In genomic region chr1:212430416-212430815, GRCh38 we compare ENCODE assay signal across 15 cellular contexts. TPM values are rescaled to one million over a fixed set of nuclear protein-coding genes. Genes with fewer than 3 reads are reported as not detected.
DNase-seq lines count a peak whose midpoint lies in the region; TF ChIP-seq lines count a peak whose summit lies in the region.
"Had no signal": no experiment of that assay in that cellular context is flagged by ENCODE, and none has a peak within 500 bp of the region (broad histone marks: within the 10 kb centered on the region; RNA-seq: fewer than 3 reads in every experiment).

No MANE protein-coding gene starts in this region.

- H3K36me3 ChIP-seq in hepatocyte (replicated peaks; ENCODE audit: insufficient read depth, low read depth): no peaks in the 10 kb centered on the region
- no peaks in the 10 kb centered on the region; the same call in 1 of the 2 replicates for H3K36me3 ChIP-seq in WERI-Rb-1
- H3K36me3 ChIP-seq: BLaER1, HAP-1 had no signal

- peak; percentile 16 for DNase-seq in HCEC 1CT
- DNase-seq in choroid plexus epithelial cell (ENCODE audit: low read depth): peak; percentile 35
- no peak for DNase-seq in hepatocyte (ENCODE audit: low spot score)
- no peak for DNase-seq in HUDEP-2 (lab: John Stamatoyannopoulos, UW; ENCODE audit: unreplicated experiment in 76 of 76)
- DNase-seq in RPMI8226: no peak
- no peak for DNase-seq in WERI-Rb-1
- no peak for DNase-seq in coronary artery (ENCODE audit: low spot score)
- DNase-seq: DMS 273 treated with DMSO at 0.1 percent for 48 hours, NCI-H1417, NCI-H187 treated with DMSO at 0.1 percent for 48 hours, NCI-H748 treated with DMSO at 0.1 percent for 48 hours, PC-9 had no signal

- H3K4me3 ChIP-seq in choroid plexus epithelial cell (ENCODE audit: low read depth, low read length): no peak overlapping the region
- H3K4me3 ChIP-seq in hepatocyte: no peak overlapping the region
- no peak overlapping the region for H3K4me3 ChIP-seq in WERI-Rb-1 (ENCODE audit: low read depth, low read length)
- H3K4me3 ChIP-seq in coronary artery: no peak overlapping the region
- H3K4me3 ChIP-seq: BLaER1, HAP-1, PC-9, SJSA1 had no signal

- H3K79me2 ChIP-seq in hepatocyte: peaks cover 18% of the 10 kb centered on the region

- TF ChIP-seq CTCF in choroid plexus epithelial cell (conservative IDR thresholded peaks at IDR 0.05; ENCODE audit: low read depth, low read length) (no peak), hepatocyte (IDR thresholded peaks at IDR 0.05; ENCODE audit: poor library complexity) (no peak), WERI-Rb-1 (IDR thresholded peaks at IDR 0.05; ENCODE audit: low read depth, low read length) (no peak), coronary artery (IDR thresholded peaks at IDR 0.05) (no peak)

- H4K20me1 ChIP-seq in hepatocyte (ENCODE audit: insufficient read depth, poor library complexity, severe bottlenecking): no peaks in the 10 kb centered on the region

- no peaks in the 10 kb centered on the region for H3K9me2 ChIP-seq in hepatocyte (replicated peaks; ENCODE audit: insufficient read depth)

- no peak overlapping the region for H2AFZ ChIP-seq in hepatocyte
- H2AFZ ChIP-seq: PC-9 had no signal

- H3K9me3 ChIP-seq in hepatocyte (ENCODE audit: low read depth) (no peaks in the 10 kb centered on the region), WERI-Rb-1 (ENCODE audit: severe bottlenecking) (no peaks in the 10 kb centered on the region)
- H3K9me3 ChIP-seq: BLaER1, HAP-1, SJSA1 had no signal

- 64% methylated on average over 2 of the region's 2 CpGs for WGBS in hepatocyte (ENCODE audit: low lambda C conversion rate, missing lambda C conversion rate)

- H3K27me3 ChIP-seq in hepatocyte: no peaks in the 10 kb centered on the region
- H3K27me3 ChIP-seq in WERI-Rb-1 (ENCODE audit: insufficient read depth, low read depth, severe bottlenecking): no peaks in the 10 kb centered on the region
- H3K27me3 ChIP-seq: BLaER1 had no signal

- H3K4me2 ChIP-seq in hepatocyte: no peak overlapping the region

- peaks cover 8% of the 10 kb centered on the region for H3K4me1 ChIP-seq in hepatocyte (ENCODE audit: insufficient read depth)

- peak overlapping the region; percentile 60 for H3K27ac ChIP-seq in hepatocyte
- H3K27ac ChIP-seq in WERI-Rb-1: no peak overlapping the region
- H3K27ac ChIP-seq in coronary artery: no peak overlapping the region
- H3K27ac ChIP-seq: BLaER1, PC-9, SJSA1 had no signal

RNA-seq across cellular contexts. Expression of gene NENF, which starts 2.3 kb away (rescaled TPM):
- total RNA-seq in hepatocyte: 45.4 and 52.3 TPM in 2 replicates
- 115 and 144 TPM in 2 replicates for polyA plus RNA-seq in hepatocyte

RNA-seq across cellular contexts. Expression of gene PACC1, which starts 15.7 kb away (rescaled TPM):
- 10.0 and 10.4 TPM in 2 replicates for total RNA-seq in hepatocyte
- polyA plus RNA-seq in hepatocyte: 6.4 and 9.4 TPM in 2 replicates

Comparison
In these comparisons a context has a peak if more than half of its experiments do, and no peak if none do; other contexts are left out.
1. DNase-seq: peak in HCEC 1CT (single experiment) and choroid plexus epithelial cell (single experiment); none in hepatocyte (single experiment), HUDEP-2 (0 of 76), RPMI8226 (single experiment), WERI-Rb-1 (single experiment) and coronary artery (single experiment).